1 cellular context compared by ENCODE assay signal in the genomic region with DNA sequence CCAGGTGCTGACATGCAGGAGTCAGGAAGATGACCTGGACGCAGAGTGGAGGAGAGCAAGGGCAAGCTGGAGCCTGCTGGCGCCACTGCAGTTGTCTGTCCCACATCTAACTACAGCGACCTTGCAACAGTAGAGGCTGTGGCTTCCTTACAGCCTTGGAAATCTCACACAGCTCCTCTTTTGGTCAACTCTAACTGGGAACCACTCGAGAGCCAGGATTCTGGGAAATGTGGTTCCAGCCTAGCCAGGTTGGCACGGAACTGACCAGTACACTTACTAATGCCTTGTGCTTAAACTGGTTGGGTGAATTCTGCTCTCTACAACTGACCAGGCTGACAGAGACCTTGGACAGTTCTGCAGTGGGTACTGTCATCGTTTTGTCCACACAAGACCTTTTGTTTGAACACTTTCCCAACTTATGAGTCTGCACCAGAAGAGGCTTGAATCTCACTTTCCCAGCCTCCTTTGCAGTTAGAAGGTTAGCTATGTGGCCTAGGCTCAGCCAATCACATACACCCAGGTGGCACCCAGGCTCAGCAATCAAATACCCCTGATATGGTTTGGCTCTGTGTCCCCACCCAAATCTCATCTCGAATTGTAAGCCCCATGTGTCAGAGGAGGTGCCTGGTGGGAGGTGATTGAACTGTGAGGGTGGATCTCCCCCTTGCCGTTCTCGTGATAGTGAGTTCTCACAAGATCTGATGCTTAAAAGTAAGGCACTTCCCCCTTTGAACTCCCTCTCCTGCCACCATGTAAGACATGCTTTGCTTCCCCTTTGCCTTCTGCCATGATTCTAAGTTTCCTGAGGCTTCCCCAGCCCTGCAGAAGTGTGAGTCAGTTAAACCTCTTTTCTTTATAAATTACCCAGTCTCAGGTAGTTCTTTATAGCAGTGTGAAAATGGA.
TF ChIP-seq lines count a peak whose summit lies in the region.

No MANE protein-coding gene starts in this region.

TF ChIP-seq in HepG2, 621 proteins besides CTCF, POLR2A, EP300 and RAD21 (continued from another document and continues in another):
- TF ChIP-seq KDM4B (CRISPR knock-in tag; IDR thresholded peaks at IDR 0.05) (peak; percentile 35; the same call in 1 of the 2 replicates), MIER2 (CRISPR knock-in tag; IDR thresholded peaks at IDR 0.05) (peak; percentile 94), ZNF12 (CRISPR knock-in tag; IDR thresholded peaks at IDR 0.05) (no peak; the same call in 1 of the 2 replicates), NRL (CRISPR knock-in tag; IDR thresholded peaks at IDR 0.05; ENCODE audit: borderline replicate concordance) (no peak), DR1 (CRISPR knock-in tag; IDR thresholded peaks at IDR 0.05) (no peak), ZNF782 (CRISPR knock-in tag; IDR thresholded peaks at IDR 0.05; ENCODE audit: borderline replicate concordance) (no peak), NR3C1 (CRISPR knock-in tag; IDR thresholded peaks at IDR 0.05) (no peak), ZSCAN25 (CRISPR knock-in tag; IDR thresholded peaks at IDR 0.05) (0 out of 2 replicates have a peak, but pooled peaks have one; percentile 69), ZNF749 (CRISPR knock-in tag; IDR thresholded peaks at IDR 0.05; ENCODE audit: borderline replicate concordance) (no peak), RELA (CRISPR knock-in tag; IDR thresholded peaks at IDR 0.05) (no peak), ZNF792 (CRISPR knock-in tag; IDR thresholded peaks at IDR 0.05) (peak; percentile 54; the same call in 1 of the 2 replicates), FOSL1 (CRISPR knock-in tag; IDR thresholded peaks at IDR 0.05; ENCODE audit: borderline replicate concordance) (no peak), ZNF33A (CRISPR knock-in tag; IDR thresholded peaks at IDR 0.05; ENCODE audit: borderline replicate concordance) (no peak), TMF1 (CRISPR knock-in tag; IDR thresholded peaks at IDR 0.05; ENCODE audit: low read depth) (no peak), CBX1 (IDR thresholded peaks at IDR 0.05; ENCODE audit: low read depth) (peak; percentile 4), ZNF496 (CRISPR knock-in tag; IDR thresholded peaks at IDR 0.05; ENCODE audit: insufficient replicate concordance) (no peak), ZNF879 (CRISPR knock-in tag; IDR thresholded peaks at IDR 0.05) (no peak), ZNF589 (CRISPR knock-in tag; conservative IDR thresholded peaks at IDR 0.05) (no peak), DNMT1 (CRISPR knock-in tag; IDR thresholded peaks at IDR 0.05) (peak; percentile 73; the same call in 1 of the 2 replicates), ZIK1 (CRISPR knock-in tag; IDR thresholded peaks at IDR 0.05; ENCODE audit: borderline replicate concordance, low read depth) (no peak; the same call in 1 of the 2 replicates), ZNF644 (CRISPR knock-in tag; IDR thresholded peaks at IDR 0.05; ENCODE audit: low read depth) (peak; percentile 26), MTA3 (CRISPR knock-in tag; IDR thresholded peaks at IDR 0.05) (no peak), STAG1 (CRISPR knock-in tag; IDR thresholded peaks at IDR 0.05) (no peak), ZNF746 (CRISPR knock-in tag; IDR thresholded peaks at IDR 0.05) (no peak), RFX3 (CRISPR knock-in tag; IDR thresholded peaks at IDR 0.05) (no peak), ZNF24 (IDR thresholded peaks at IDR 0.05) (no peak), ADNP (CRISPR knock-in tag; IDR thresholded peaks at IDR 0.05) (no peak), POLR2G (IDR thresholded peaks at IDR 0.05; ENCODE audit: low read depth, low read length) (peak; percentile 52; the same call in 1 of the 2 replicates), NBN (conservative IDR thresholded peaks at IDR 0.05) (no peak), RCOR2 (CRISPR knock-in tag; IDR thresholded peaks at IDR 0.05) (peak; percentile 33; the same call in 1 of the 2 replicates), ZNF598 (CRISPR knock-in tag; IDR thresholded peaks at IDR 0.05; ENCODE audit: borderline replicate concordance) (peak; percentile 98; the same call in 1 of the 2 replicates), PITX1 (CRISPR knock-in tag; IDR thresholded peaks at IDR 0.05) (no peak)
- TF ChIP-seq, protein P1, sequence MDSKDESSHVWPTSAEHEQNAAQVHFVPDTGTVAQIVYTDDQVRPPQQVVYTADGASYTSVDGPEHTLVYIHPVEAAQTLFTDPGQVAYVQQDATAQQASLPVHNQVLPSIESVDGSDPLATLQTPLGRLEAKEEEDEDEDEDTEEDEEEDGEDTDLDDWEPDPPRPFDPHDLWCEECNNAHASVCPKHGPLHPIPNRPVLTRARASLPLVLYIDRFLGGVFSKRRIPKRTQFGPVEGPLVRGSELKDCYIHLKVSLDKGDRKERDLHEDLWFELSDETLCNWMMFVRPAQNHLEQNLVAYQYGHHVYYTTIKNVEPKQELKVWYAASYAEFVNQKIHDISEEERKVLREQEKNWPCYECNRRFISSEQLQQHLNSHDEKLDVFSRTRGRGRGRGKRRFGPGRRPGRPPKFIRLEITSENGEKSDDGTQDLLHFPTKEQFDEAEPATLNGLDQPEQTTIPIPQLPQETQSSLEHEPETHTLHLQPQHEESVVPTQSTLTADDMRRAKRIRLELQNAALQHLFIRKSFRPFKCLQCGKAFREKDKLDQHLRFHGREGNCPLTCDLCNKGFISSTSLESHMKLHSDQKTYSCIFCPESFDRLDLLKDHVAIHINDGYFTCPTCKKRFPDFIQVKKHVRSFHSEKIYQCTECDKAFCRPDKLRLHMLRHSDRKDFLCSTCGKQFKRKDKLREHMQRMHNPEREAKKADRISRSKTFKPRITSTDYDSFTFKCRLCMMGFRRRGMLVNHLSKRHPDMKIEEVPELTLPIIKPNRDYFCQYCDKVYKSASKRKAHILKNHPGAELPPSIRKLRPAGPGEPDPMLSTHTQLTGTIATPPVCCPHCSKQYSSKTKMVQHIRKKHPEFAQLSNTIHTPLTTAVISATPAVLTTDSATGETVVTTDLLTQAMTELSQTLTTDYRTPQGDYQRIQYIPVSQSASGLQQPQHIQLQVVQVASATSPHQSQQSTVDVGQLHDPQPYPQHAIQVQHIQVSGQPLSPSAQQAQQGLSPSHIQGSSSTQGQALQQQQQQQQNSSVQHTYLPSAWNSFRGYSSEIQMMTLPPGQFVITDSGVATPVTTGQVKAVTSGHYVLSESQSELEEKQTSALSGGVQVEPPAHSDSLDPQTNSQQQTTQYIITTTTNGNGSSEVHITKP (CRISPR knock-in tag; IDR thresholded peaks at IDR 0.05; ENCODE audit: low read depth), result no peak
- TF ChIP-seq, protein P2, sequence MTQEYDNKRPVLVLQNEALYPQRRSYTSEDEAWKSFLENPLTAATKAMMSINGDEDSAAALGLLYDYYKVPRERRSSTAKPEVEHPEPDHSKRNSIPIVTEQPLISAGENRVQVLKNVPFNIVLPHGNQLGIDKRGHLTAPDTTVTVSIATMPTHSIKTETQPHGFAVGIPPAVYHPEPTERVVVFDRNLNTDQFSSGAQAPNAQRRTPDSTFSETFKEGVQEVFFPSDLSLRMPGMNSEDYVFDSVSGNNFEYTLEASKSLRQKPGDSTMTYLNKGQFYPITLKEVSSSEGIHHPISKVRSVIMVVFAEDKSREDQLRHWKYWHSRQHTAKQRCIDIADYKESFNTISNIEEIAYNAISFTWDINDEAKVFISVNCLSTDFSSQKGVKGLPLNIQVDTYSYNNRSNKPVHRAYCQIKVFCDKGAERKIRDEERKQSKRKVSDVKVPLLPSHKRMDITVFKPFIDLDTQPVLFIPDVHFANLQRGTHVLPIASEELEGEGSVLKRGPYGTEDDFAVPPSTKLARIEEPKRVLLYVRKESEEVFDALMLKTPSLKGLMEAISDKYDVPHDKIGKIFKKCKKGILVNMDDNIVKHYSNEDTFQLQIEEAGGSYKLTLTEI (CRISPR knock-in tag; conservative IDR thresholded peaks at IDR 0.05), result no peak
- TF ChIP-seq, protein P3, sequence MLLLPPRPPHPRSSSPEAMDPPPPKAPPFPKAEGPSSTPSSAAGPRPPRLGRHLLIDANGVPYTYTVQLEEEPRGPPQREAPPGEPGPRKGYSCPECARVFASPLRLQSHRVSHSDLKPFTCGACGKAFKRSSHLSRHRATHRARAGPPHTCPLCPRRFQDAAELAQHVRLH (CRISPR knock-in tag; IDR thresholded peaks at IDR 0.05; ENCODE audit: borderline replicate concordance, low read depth), result no peak
- TF ChIP-seq, protein P4, sequence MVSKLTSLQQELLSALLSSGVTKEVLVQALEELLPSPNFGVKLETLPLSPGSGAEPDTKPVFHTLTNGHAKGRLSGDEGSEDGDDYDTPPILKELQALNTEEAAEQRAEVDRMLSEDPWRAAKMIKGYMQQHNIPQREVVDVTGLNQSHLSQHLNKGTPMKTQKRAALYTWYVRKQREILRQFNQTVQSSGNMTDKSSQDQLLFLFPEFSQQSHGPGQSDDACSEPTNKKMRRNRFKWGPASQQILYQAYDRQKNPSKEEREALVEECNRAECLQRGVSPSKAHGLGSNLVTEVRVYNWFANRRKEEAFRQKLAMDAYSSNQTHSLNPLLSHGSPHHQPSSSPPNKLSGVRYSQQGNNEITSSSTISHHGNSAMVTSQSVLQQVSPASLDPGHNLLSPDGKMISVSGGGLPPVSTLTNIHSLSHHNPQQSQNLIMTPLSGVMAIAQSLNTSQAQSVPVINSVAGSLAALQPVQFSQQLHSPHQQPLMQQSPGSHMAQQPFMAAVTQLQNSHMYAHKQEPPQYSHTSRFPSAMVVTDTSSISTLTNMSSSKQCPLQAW (CRISPR knock-in tag; IDR thresholded peaks at IDR 0.05), result no peak; the same call in 1 of the 2 replicates
- TF ChIP-seq, protein P5, sequence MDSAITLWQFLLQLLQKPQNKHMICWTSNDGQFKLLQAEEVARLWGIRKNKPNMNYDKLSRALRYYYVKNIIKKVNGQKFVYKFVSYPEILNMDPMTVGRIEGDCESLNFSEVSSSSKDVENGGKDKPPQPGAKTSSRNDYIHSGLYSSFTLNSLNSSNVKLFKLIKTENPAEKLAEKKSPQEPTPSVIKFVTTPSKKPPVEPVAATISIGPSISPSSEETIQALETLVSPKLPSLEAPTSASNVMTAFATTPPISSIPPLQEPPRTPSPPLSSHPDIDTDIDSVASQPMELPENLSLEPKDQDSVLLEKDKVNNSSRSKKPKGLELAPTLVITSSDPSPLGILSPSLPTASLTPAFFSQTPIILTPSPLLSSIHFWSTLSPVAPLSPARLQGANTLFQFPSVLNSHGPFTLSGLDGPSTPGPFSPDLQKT (CRISPR knock-in tag; IDR thresholded peaks at IDR 0.05; ENCODE audit: borderline replicate concordance), result no peak
- TF ChIP-seq, protein P6, sequence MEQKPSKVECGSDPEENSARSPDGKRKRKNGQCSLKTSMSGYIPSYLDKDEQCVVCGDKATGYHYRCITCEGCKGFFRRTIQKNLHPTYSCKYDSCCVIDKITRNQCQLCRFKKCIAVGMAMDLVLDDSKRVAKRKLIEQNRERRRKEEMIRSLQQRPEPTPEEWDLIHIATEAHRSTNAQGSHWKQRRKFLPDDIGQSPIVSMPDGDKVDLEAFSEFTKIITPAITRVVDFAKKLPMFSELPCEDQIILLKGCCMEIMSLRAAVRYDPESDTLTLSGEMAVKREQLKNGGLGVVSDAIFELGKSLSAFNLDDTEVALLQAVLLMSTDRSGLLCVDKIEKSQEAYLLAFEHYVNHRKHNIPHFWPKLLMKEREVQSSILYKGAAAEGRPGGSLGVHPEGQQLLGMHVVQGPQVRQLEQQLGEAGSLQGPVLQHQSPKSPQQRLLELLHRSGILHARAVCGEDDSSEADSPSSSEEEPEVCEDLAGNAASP (CRISPR knock-in tag; IDR thresholded peaks at IDR 0.05; ENCODE audit: borderline replicate concordance), result no peak
- TF ChIP-seq, protein P7, sequence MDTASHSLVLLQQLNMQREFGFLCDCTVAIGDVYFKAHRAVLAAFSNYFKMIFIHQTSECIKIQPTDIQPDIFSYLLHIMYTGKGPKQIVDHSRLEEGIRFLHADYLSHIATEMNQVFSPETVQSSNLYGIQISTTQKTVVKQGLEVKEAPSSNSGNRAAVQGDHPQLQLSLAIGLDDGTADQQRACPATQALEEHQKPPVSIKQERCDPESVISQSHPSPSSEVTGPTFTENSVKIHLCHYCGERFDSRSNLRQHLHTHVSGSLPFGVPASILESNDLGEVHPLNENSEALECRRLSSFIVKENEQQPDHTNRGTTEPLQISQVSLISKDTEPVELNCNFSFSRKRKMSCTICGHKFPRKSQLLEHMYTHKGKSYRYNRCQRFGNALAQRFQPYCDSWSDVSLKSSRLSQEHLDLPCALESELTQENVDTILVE (CRISPR knock-in tag; IDR thresholded peaks at IDR 0.05), result no peak
- TF ChIP-seq, protein P8, sequence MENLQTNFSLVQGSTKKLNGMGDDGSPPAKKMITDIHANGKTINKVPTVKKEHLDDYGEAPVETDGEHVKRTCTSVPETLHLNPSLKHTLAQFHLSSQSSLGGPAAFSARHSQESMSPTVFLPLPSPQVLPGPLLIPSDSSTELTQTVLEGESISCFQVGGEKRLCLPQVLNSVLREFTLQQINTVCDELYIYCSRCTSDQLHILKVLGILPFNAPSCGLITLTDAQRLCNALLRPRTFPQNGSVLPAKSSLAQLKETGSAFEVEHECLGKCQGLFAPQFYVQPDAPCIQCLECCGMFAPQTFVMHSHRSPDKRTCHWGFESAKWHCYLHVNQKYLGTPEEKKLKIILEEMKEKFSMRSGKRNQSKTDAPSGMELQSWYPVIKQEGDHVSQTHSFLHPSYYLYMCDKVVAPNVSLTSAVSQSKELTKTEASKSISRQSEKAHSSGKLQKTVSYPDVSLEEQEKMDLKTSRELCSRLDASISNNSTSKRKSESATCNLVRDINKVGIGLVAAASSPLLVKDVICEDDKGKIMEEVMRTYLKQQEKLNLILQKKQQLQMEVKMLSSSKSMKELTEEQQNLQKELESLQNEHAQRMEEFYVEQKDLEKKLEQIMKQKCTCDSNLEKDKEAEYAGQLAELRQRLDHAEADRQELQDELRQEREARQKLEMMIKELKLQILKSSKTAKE (CRISPR knock-in tag; IDR thresholded peaks at IDR 0.05; ENCODE audit: borderline replicate concordance), result no peak
- TF ChIP-seq, protein P9, sequence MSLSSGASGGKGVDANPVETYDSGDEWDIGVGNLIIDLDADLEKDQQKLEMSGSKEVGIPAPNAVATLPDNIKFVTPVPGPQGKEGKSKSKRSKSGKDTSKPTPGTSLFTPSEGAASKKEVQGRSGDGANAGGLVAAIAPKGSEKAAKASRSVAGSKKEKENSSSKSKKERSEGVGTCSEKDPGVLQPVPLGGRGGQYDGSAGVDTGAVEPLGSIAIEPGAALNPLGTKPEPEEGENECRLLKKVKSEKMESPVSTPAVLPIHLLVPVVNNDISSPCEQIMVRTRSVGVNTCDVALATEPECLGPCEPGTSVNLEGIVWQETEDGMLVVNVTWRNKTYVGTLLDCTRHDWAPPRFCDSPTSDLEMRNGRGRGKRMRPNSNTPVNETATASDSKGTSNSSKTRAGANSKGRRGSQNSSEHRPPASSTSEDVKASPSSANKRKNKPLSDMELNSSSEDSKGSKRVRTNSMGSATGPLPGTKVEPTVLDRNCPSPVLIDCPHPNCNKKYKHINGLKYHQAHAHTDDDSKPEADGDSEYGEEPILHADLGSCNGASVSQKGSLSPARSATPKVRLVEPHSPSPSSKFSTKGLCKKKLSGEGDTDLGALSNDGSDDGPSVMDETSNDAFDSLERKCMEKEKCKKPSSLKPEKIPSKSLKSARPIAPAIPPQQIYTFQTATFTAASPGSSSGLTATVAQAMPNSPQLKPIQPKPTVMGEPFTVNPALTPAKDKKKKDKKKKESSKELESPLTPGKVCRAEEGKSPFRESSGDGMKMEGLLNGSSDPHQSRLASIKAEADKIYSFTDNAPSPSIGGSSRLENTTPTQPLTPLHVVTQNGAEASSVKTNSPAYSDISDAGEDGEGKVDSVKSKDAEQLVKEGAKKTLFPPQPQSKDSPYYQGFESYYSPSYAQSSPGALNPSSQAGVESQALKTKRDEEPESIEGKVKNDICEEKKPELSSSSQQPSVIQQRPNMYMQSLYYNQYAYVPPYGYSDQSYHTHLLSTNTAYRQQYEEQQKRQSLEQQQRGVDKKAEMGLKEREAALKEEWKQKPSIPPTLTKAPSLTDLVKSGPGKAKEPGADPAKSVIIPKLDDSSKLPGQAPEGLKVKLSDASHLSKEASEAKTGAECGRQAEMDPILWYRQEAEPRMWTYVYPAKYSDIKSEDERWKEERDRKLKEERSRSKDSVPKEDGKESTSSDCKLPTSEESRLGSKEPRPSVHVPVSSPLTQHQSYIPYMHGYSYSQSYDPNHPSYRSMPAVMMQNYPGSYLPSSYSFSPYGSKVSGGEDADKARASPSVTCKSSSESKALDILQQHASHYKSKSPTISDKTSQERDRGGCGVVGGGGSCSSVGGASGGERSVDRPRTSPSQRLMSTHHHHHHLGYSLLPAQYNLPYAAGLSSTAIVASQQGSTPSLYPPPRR (CRISPR knock-in tag; IDR thresholded peaks at IDR 0.05; ENCODE audit: borderline replicate concordance), result no peak; the same call in 1 of the 2 replicates
